Comparison of ENCODE assay signal across 8 cellular contexts in the genomic region with DNA sequence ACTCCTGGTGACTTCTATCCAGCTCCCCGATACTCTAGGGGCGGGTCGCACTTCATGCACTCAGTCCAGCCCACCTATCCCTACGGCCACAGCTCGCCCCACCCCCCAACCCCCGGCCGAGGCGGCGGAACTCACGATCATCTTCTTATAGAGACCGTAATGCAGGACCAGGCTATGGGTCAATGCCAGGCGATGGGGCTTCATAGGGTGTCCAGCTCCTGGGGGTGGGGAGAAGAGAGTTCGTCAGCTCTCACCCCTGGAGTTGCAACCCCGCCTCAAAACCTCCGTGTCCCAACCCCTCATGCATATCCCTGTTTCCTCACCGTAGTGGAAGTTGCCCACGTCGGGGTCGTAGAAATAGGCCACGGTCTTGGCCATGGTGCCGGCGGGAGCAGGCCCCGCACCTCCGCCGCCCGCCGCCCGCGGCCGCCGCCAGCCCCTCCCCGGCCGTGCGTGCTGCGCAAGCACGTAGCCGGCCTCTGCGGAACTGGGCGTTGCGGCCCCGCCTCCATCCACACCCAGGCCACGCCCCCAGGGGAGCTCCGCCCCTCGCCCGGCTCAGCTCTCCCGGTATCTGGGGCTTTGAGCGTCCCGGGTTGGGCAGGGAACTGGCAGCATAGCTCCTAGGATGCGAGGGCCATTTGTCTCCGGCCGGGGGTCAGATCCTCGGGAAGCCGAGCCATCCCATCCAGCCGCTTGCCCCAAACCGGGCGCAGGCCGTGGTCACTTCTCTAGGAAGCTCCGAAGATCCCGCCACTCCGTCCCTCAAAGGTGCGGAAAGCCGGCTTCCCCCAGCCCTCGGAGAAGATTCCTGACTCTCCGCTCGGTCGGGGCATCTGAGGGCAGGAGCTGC. TPM values are rescaled to one million over a fixed set of nuclear protein-coding genes. Genes with fewer than 3 reads are reported as not detected.
A peak's percentile ranks its signal among the peaks of the same experiment; 100 is the strongest.
DNase-seq lines count a peak whose midpoint lies in the region; ATAC-seq and TF ChIP-seq lines count a peak whose summit lies in the region.

A gene (minus strand): TSS at position 437 of the 853 bp plus-strand sequence. CDS start 59 bp downstream, at position 378.
A gene with protein sequence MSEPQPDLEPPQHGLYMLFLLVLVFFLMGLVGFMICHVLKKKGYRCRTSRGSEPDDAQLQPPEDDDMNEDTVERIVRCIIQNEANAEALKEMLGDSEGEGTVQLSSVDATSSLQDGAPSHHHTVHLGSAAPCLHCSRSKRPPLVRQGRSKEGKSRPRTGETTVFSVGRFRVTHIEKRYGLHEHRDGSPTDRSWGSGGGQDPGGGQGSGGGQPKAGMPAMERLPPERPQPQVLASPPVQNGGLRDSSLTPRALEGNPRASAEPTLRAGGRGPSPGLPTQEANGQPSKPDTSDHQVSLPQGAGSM (plus strand): TSS at position 585 of the 853 bp plus-strand sequence. CDS start 1,229 bp downstream, outside the sequence.

- no peaks in the 10 kb centered on the region for H3K9me3 ChIP-seq in heart right ventricle
- H3K9me3 ChIP-seq in upper lobe of right lung = no peaks in the 10 kb centered on the region

- no peaks in the 10 kb centered on the region for H3K9me3 Mint-ChIP-seq in activated naive CD8-positive, alpha-beta T cell treated with anti-CD3 and anti-CD28 coated beads, Interleukin-2, amount 50 U/mL, for 24 hours

- 0% methylated on average over 66 of the region's 66 CpGs for WGBS in heart right ventricle, 2 donors

- TF ChIP-seq CTCF in GM12864 (IDR thresholded peaks at IDR 0.05; ENCODE audit: low read depth, low read length, missing control alignments) (no peak), heart right ventricle (IDR thresholded peaks at IDR 0.05) (no peak), upper lobe of right lung (IDR thresholded peaks at IDR 0.05) (no peak)

- H3K4me3 ChIP-seq in GM12864 (ENCODE audit: low read depth, low read length) = peak within 1 kb of the TSS; percentile 85
- peak within 1 kb of the TSS; percentile 59 to 94 (median 86) for H3K4me3 ChIP-seq in heart right ventricle
- H3K4me3 ChIP-seq in upper lobe of right lung = peak within 1 kb of the TSS; percentile 70

- intact Hi-C loops in heart right ventricle (cut with DNase I) (no loop called here), posterior vena cava (cut with DNase I) (no loop called here), upper lobe of right lung (cut with DNase I) (no loop called here)

- peak; percentile 78 for ATAC-seq in HG02588 (IDR thresholded peaks at IDR 0.05; ENCODE audit: unreplicated experiment)
- peak; percentile 84 for ATAC-seq in activated naive CD8-positive, alpha-beta T cell treated with anti-CD3 and anti-CD28 coated beads, Interleukin-2, amount 50 U/mL, for 24 hours
- peak; percentile 96 to 99 (median 97) for ATAC-seq in heart right ventricle
- ATAC-seq in upper lobe of right lung = peak; percentile 97

- peak within 1 kb of the TSS; percentile 90 for H3K4me3 Mint-ChIP-seq in activated naive CD8-positive, alpha-beta T cell treated with anti-CD3 and anti-CD28 coated beads, Interleukin-2, amount 50 U/mL, for 24 hours

- H3K27ac Mint-ChIP-seq in activated naive CD8-positive, alpha-beta T cell treated with anti-CD3 and anti-CD28 coated beads, Interleukin-2, amount 50 U/mL, for 24 hours = peak within 1 kb of the TSS; percentile 92

- peaks cover 38% of the 10 kb centered on the region for H3K36me3 Mint-ChIP-seq in activated naive CD8-positive, alpha-beta T cell treated with anti-CD3 and anti-CD28 coated beads, Interleukin-2, amount 50 U/mL, for 24 hours (ENCODE audit: low read depth)

- H3K36me3 ChIP-seq in heart right ventricle = peaks cover 0 to 44% (median 5%) of the 10 kb centered on the region in 9 donors
- H3K36me3 ChIP-seq in upper lobe of right lung = peaks cover 4% of the 10 kb centered on the region

- DNase-seq in GM12864 (ENCODE audit: low read depth) (no peak), NCI-H1092 treated with DMSO at 0.1 percent for 48 hours (lab: John Stamatoyannopoulos, UW) (peak; percentile 72), T follicular helper cell (ENCODE audit: low read depth) (peak; percentile 92), heart right ventricle (peak; percentile 93 to 96), posterior vena cava (ENCODE audit: low spot score) (peak; percentile 98), upper lobe of right lung (peak; percentile 97)
- peak; percentile 97 for DNase-seq in activated naive CD8-positive, alpha-beta T cell treated with anti-CD3 and anti-CD28 coated beads, Interleukin-2, amount 50 U/mL, for 24 hours

- peaks cover 58% of the 10 kb centered on the region for H3K4me1 Mint-ChIP-seq in activated naive CD8-positive, alpha-beta T cell treated with anti-CD3 and anti-CD28 coated beads, Interleukin-2, amount 50 U/mL, for 24 hours

- H3K27me3 Mint-ChIP-seq in activated naive CD8-positive, alpha-beta T cell treated with anti-CD3 and anti-CD28 coated beads, Interleukin-2, amount 50 U/mL, for 24 hours = no peaks in the 10 kb centered on the region

- H3K27me3 ChIP-seq in heart right ventricle (peaks cover 0 to 3% (median 0%) of the 10 kb centered on the region in 7 donors), upper lobe of right lung (no peaks in the 10 kb centered on the region)

- peak within 1 kb of the TSS in 9 of 10 donors; percentile 66 to 89 (median 83) for H3K27ac ChIP-seq in heart right ventricle
- H3K27ac ChIP-seq in upper lobe of right lung = peak within 1 kb of the TSS; percentile 66

- H3K4me1 ChIP-seq in heart right ventricle (peaks cover 7 to 54% (median 31%) of the 10 kb centered on the region in 9 donors), upper lobe of right lung (peaks cover 20% of the 10 kb centered on the region)

RNA-seq across cellular contexts. Expression of the first gene that starts in this region (rescaled TPM):
- 10 to 100 TPM; 30.9 to 43.0 (median 32.7) TPM for total RNA-seq in heart right ventricle
- 10 to 100 TPM; 27.7 to 38.2 TPM for polyA plus RNA-seq in heart right ventricle
- total RNA-seq in posterior vena cava = 10 to 100 TPM; 30.3 to 34.7 TPM
- total RNA-seq in upper lobe of right lung = 42.1 TPM

RNA-seq across cellular contexts. Expression of the second gene that starts in this region (rescaled TPM):
- total RNA-seq in heart right ventricle = 1 to 10 TPM in 2 of 10 donors, under 1 TPM in 8; 0.33 to 1.3 (median 0.51) TPM
- 1 to 10 TPM; 2.6 to 3.2 TPM for polyA plus RNA-seq in heart right ventricle
- total RNA-seq in posterior vena cava = 1 to 10 TPM; 2.5 to 3.0 TPM
- 6.1 TPM for total RNA-seq in upper lobe of right lung
